24 cellular contexts compared by ENCODE assay signal in the genomic region with DNA sequence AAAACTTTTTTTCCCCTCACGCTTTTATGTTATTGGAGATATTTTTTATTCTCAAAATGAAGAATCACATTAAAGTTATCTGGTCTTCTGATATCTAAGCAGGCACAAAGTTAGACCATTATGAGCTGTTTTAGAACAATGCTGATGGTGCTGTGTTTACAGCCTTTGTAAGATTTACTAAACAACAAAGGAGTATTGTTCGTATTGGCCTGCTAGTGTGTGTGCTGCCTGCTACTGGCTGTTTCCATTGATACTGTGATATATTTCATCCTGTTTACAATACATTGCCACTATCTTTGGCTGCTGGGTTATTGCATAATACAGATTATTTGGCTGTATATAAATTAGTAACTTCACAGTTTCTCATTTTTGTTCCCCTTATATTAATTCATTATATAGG.
DNase-seq lines count a peak whose midpoint lies in the region; ATAC-seq, FAIRE-seq and TF ChIP-seq lines count a peak whose summit lies in the region.
"Had no signal": no experiment of that assay in that cellular context is flagged by ENCODE, and none has a peak within 500 bp of the region (broad histone marks: within the 10 kb centered on the region; RNA-seq: fewer than 3 reads in every experiment).

No MANE protein-coding gene starts in this region.

- no peak for TF ChIP-seq CTCF in prostate gland (IDR thresholded peaks at IDR 0.05)

- H3K27me3 ChIP-seq in prostate gland (replicated peaks; ENCODE audit: insufficient read depth) = no peaks in the 10 kb centered on the region
- H3K27me3 ChIP-seq: MG63 had no signal

- DNase-seq in HTR-8/SVneo (ENCODE audit: insufficient read length, low spot score) (no peak), caudate nucleus (lab: John Stamatoyannopoulos, UW) (peak in 15 of 61 donors; percentile 11 to 78 (median 21)), globus pallidus (ENCODE audit: low spot score) (peak; percentile 94), sciatic nerve (ENCODE audit: low spot score) (no peak), KBM-7 (no peak), prostate gland (ENCODE audit: low spot score) (no peak)
- DNase-seq: Calu3; CD4-positive, alpha-beta memory T cell; EL; Kasumi-1; MG63; NCI-H1048; NCI-H146; NCI-H2029 treated with DMSO at 0.1 percent for 48 hours; NCI-H2171; NCI-H526; PC-9 had no signal

- intact Hi-C loops in sciatic nerve (cut with DNase I) (no loop called here), prostate gland (cut with DNase I) (loop anchor here (10.0 kb wide), 1 partner anchor 177 kb away; no protein-coding TSS in a partner anchor)

- H3K4me1 ChIP-seq in prostate gland (replicated peaks) = no peaks in the 10 kb centered on the region

- FAIRE-seq in HTR-8/SVneo (lab: Jason Lieb, UNC) = peak; percentile 55
- FAIRE-seq: A204.1, GM12891, GM19239 had no signal

- H3K27ac ChIP-seq in caudate nucleus (ENCODE audit: low read depth, low read length) = peak overlapping the region; percentile 97
- no peak overlapping the region for H3K27ac ChIP-seq in prostate gland
- H3K27ac ChIP-seq: PC-9 had no signal

- WGBS in prostate gland = 63% methylated on average over 2 of the region's 2 CpGs

- no peaks in the 10 kb centered on the region for H3K9me3 ChIP-seq in prostate gland
- H3K9me3 ChIP-seq: MG63 had no signal

- H3K4me3 ChIP-seq in prostate gland = no peak overlapping the region
- H3K4me3 ChIP-seq: GM23338, MG63, PC-9 had no signal

- no peaks in the 10 kb centered on the region for H3K36me3 ChIP-seq in prostate gland
- H3K36me3 ChIP-seq: MG63 had no signal

- no peak for TF ChIP-seq POLR2A in prostate gland (IDR thresholded peaks at IDR 0.05)

- in situ Hi-C loops in KBM-7 (cut with MboI; ENCODE audit: low pct_unique_long_range_greater_than_20kb, low sequenced_read_pairs) = loop anchor here (25.0 kb wide), 1 partner anchor 500 kb away; no protein-coding TSS in a partner anchor

- ATAC-seq in sciatic nerve = peak; percentile 44
- no peak for ATAC-seq in HG02623 (IDR thresholded peaks at IDR 0.05; ENCODE audit: unreplicated experiment)
- ATAC-seq in GM19463 (IDR thresholded peaks at IDR 0.05; ENCODE audit: unreplicated experiment) = no peak
- ATAC-seq: GM23338, HCT116 had no signal
